In genomic region chr2:76197842-76198448, GRCh38 we compare ENCODE assay signal across 8 cellular contexts.
DNase-seq lines count a peak whose midpoint lies in the region; ATAC-seq, FAIRE-seq and TF ChIP-seq lines count a peak whose summit lies in the region.

No MANE protein-coding gene starts in this region.

- H3K27me3 ChIP-seq in SK-N-SH (ENCODE audit: insufficient read depth) (no peaks in the 10 kb centered on the region), dorsolateral prefrontal cortex (no peaks in the 10 kb centered on the region), upper lobe of right lung (no peaks in the 10 kb centered on the region)

- H3K9ac ChIP-seq in SK-N-SH: no peak overlapping the region

- no peaks in the 10 kb centered on the region for H3K36me3 ChIP-seq in SK-N-SH (replicated peaks in 1 of 2; ENCODE audit: control insufficient read depth in 1 of 2, insufficient read depth in 2 of 2, low read length in 1 of 2)
- H3K36me3 ChIP-seq in mucosa of descending colon (ENCODE audit: low read depth): no peaks in the 10 kb centered on the region
- H3K36me3 ChIP-seq in upper lobe of right lung: no peaks in the 10 kb centered on the region

- H3K9me2 ChIP-seq in SK-N-SH: no peaks in the 10 kb centered on the region

- H3K4me3 ChIP-seq in SK-N-SH (ENCODE audit: low read depth in 2 of 2, low read length in 1 of 2) (no peak overlapping the region; a peak in 1 of 4 replicates), dorsolateral prefrontal cortex (no peak overlapping the region), mucosa of descending colon (no peak overlapping the region), upper lobe of right lung (no peak overlapping the region)

- H3K79me2 ChIP-seq in SK-N-SH (ENCODE audit: insufficient read depth): no peaks in the 10 kb centered on the region

- no peak for FAIRE-seq in HTR-8/SVneo (lab: Jason Lieb, UNC)

- no peaks in the 10 kb centered on the region for H3F3A ChIP-seq in SK-N-SH (replicated peaks; ENCODE audit: insufficient read depth)

- H3K4me1 ChIP-seq in SK-N-SH (ENCODE audit: control insufficient read depth in 1 of 2, insufficient read depth in 2 of 2, low read depth in 1 of 2, low read length in 1 of 2): no peaks in the 10 kb centered on the region
- no peaks in the 10 kb centered on the region for H3K4me1 ChIP-seq in mucosa of descending colon (ENCODE audit: low read depth)
- no peaks in the 10 kb centered on the region for H3K4me1 ChIP-seq in upper lobe of right lung

- H2AFZ ChIP-seq in SK-N-SH (ENCODE audit: low read depth): no peak overlapping the region

- CTCF ChIA-PET in SK-N-SH (lab: Yijun Ruan, JAX): interaction anchor here (0.7 to 1.1 kb wide), 2 partner anchors 13 to 15 kb away, joined by 3 to 4 read pairs; no protein-coding TSS in a partner anchor

- H4K20me1 ChIP-seq in SK-N-SH (ENCODE audit: insufficient read depth): no peaks in the 10 kb centered on the region

- POLR2A ChIA-PET in SK-N-SH (lab: Yijun Ruan, JAX): no interaction called here

- peak; percentile 81 for ATAC-seq in GM18870 (IDR thresholded peaks at IDR 0.05; ENCODE audit: unreplicated experiment)
- no peak for ATAC-seq in mucosa of descending colon
- peak; percentile 61 for ATAC-seq in upper lobe of right lung

- TF ChIP-seq EP300 in SK-N-SH (IDR thresholded peaks at IDR 0.05; ENCODE audit: borderline replicate concordance in 1 of 2, low read depth in 1 of 2, low read length in 1 of 2): no peak

- H3K9me3 ChIP-seq in SK-N-SH: no peaks in the 10 kb centered on the region
- no peaks in the 10 kb centered on the region for H3K9me3 ChIP-seq in mucosa of descending colon
- H3K9me3 ChIP-seq in upper lobe of right lung: no peaks in the 10 kb centered on the region

- peak; percentile 81 for TF ChIP-seq CTCF in SK-N-SH (IDR thresholded peaks at IDR 0.05)
- TF ChIP-seq CTCF in dorsolateral prefrontal cortex (IDR thresholded peaks at IDR 0.05 in 54 of 56, conservative IDR thresholded peaks at IDR 0.05 in 2 of 56; ENCODE audit: low read depth in 1 of 56, partially characterized antibody in 56 of 56): peak; percentile 47 to 85 (median 70)
- TF ChIP-seq CTCF in mucosa of descending colon (IDR thresholded peaks at IDR 0.05): peak; percentile 47
- TF ChIP-seq CTCF in upper lobe of right lung (IDR thresholded peaks at IDR 0.05): peak; percentile 75

- no peak overlapping the region for H3K4me2 ChIP-seq in SK-N-SH

- TF ChIP-seq RAD21 in SK-N-SH (IDR thresholded peaks at IDR 0.05; ENCODE audit: low read length): peak; percentile 35

- intact Hi-C loops in dorsolateral prefrontal cortex (cut with DNase I) (no loop called here), mucosa of descending colon (cut with DNase I, micrococcal nuclease) (no loop called here), upper lobe of right lung (cut with DNase I) (no loop called here)

- DNase-seq in DMS 273 (lab: John Stamatoyannopoulos, UW; ENCODE audit: unreplicated experiment) (peak; percentile 80), HTR-8/SVneo (ENCODE audit: insufficient read length, low spot score) (peak; percentile 4), SK-N-SH (no peak), dorsolateral prefrontal cortex (peak in 2 of 10 donors; percentile 35 to 37), mucosa of descending colon (peak in 1 of 3 donors; percentile 80), upper lobe of right lung (no peak), T-helper 9 cell (no peak)

- no peak overlapping the region for H3K27ac ChIP-seq in SK-N-SH (ENCODE audit: low read depth in 2 of 2, low read length in 1 of 2)
- no peak overlapping the region for H3K27ac ChIP-seq in dorsolateral prefrontal cortex
- H3K27ac ChIP-seq in upper lobe of right lung: no peak overlapping the region

- WGBS in SK-N-SH (ENCODE audit: low lambda C conversion rate): 24% methylated on average over 7 of the region's 7 CpGs

TF ChIP-seq in SK-N-SH, 30 proteins besides CTCF, POLR2A, EP300 and RAD21:
- TF ChIP-seq, protein P1, sequence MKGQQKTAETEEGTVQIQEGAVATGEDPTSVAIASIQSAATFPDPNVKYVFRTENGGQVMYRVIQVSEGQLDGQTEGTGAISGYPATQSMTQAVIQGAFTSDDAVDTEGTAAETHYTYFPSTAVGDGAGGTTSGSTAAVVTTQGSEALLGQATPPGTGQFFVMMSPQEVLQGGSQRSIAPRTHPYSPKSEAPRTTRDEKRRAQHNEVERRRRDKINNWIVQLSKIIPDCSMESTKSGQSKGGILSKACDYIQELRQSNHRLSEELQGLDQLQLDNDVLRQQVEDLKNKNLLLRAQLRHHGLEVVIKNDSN (IDR thresholded peaks at IDR 0.05; ENCODE audit: borderline replicate concordance, low read depth): no peak
- no peak for TF ChIP-seq MEF2A (IDR thresholded peaks at IDR 0.05; ENCODE audit: borderline replicate concordance, low read depth)
- peak; percentile 38 for TF ChIP-seq SMC3 (IDR thresholded peaks at IDR 0.05; ENCODE audit: low read depth, low read length)

Comparison
In these comparisons a context has a peak if more than half of its experiments do, and no peak if none do; other contexts are left out.
1. DNase-seq: peak in DMS 273 (single experiment) and HTR-8/SVneo (single experiment); none in SK-N-SH (single experiment), upper lobe of right lung (single experiment) and T-helper 9 cell (single experiment).
2. Peak in every context shown above with its lines, with median percentiles within 50 percentile points of each other: CTCF ChIP-seq.